ENCODE assay signal across 19 cellular contexts in genomic region chr9:68498816-68499215, GRCh38. TPM values are rescaled to one million over a fixed set of nuclear protein-coding genes. Genes with fewer than 3 reads are reported as not detected.
DNase-seq lines count a peak whose midpoint lies in the region; ATAC-seq and TF ChIP-seq lines count a peak whose summit lies in the region.
"Had no signal": no experiment of that assay in that cellular context is flagged by ENCODE, and none has a peak within 500 bp of the region (broad histone marks: within the 10 kb centered on the region; RNA-seq: fewer than 3 reads in every experiment).

No MANE protein-coding gene starts in this region.

- H3K9me3 ChIP-seq in BLaER1 (no peaks in the 10 kb centered on the region), gastroesophageal sphincter (no peaks in the 10 kb centered on the region), stomach (no peaks in the 10 kb centered on the region), body of pancreas (no peaks in the 10 kb centered on the region)
- H3K9me3 ChIP-seq: HAP-1 had no signal

- POLR2A ChIA-PET in activated CD8-positive, alpha-beta T cell treated with anti-CD3 and anti-CD28 coated beads for 36 hours (lab: Charles Lee): no interaction called here

- ATAC-seq in gastroesophageal sphincter: no peak
- ATAC-seq in body of pancreas: no peak
- ATAC-seq in foreskin keratinocyte: no peak
- ATAC-seq in activated CD8-positive, alpha-beta T cell treated with anti-CD3 and anti-CD28 coated beads for 36 hours: no peak
- ATAC-seq: HepG2, Right ventricle myocardium inferior had no signal

- TF ChIP-seq POLR2A in gastroesophageal sphincter (IDR thresholded peaks at IDR 0.05): no peak
- no peak for TF ChIP-seq POLR2A in stomach (IDR thresholded peaks at IDR 0.05)
- no peak for TF ChIP-seq POLR2A in body of pancreas (IDR thresholded peaks at IDR 0.05)

- H3K36me3 ChIP-seq in BLaER1: no peaks in the 10 kb centered on the region
- peaks cover 0 to 63% of the 10 kb centered on the region in 2 donors for H3K36me3 ChIP-seq in gastroesophageal sphincter
- H3K36me3 ChIP-seq in stomach: peaks cover 0 to 10% (median 4%) of the 10 kb centered on the region in 4 donors
- no peaks in the 10 kb centered on the region for H3K36me3 ChIP-seq in body of pancreas (replicated peaks in 1 of 2; ENCODE audit: insufficient read depth in 1 of 2, low read depth in 2 of 2)
- H3K36me3 ChIP-seq: HAP-1 had no signal

- no peak overlapping the region for H3K4me3 ChIP-seq in BLaER1
- no peak overlapping the region for H3K4me3 ChIP-seq in gastroesophageal sphincter
- H3K4me3 ChIP-seq in stomach: no peak overlapping the region
- H3K4me3 ChIP-seq in body of pancreas: no peak overlapping the region
- H3K4me3 ChIP-seq: HAP-1 had no signal

- TF ChIP-seq CTCF in gastroesophageal sphincter (IDR thresholded peaks at IDR 0.05) (no peak), stomach (IDR thresholded peaks at IDR 0.05) (no peak), body of pancreas (IDR thresholded peaks at IDR 0.05) (no peak), foreskin keratinocyte (conservative IDR thresholded peaks at IDR 0.05) (no peak)
- no peak for TF ChIP-seq CTCF in activated CD8-positive, alpha-beta T cell treated with anti-CD3 and anti-CD28 coated beads for 36 hours (IDR thresholded peaks at IDR 0.05)

- TF ChIP-seq EP300 in gastroesophageal sphincter (IDR thresholded peaks at IDR 0.05): no peak
- TF ChIP-seq EP300 in stomach (IDR thresholded peaks at IDR 0.05): no peak

- H3K4me2 ChIP-seq in BLaER1: peak overlapping the region; percentile 26; the same call in 1 of the 2 replicates

- WGBS in gastroesophageal sphincter (ENCODE audit: low coverage in 1 of 2), 2 donors: 76 to 86% methylated on average over 1 to 2 of the region's 2 CpGs
- 85 to 90% (median 86%) methylated on average over 2 of the region's 2 CpGs for WGBS in stomach, 5 donors
- WGBS in body of pancreas, 2 donors: 77% methylated on average over 2 of the region's 2 CpGs

- H3K9me3 Mint-ChIP-seq in activated CD8-positive, alpha-beta T cell treated with anti-CD3 and anti-CD28 coated beads for 36 hours: no peaks in the 10 kb centered on the region
- H3K9me3 Mint-ChIP-seq: CD4-positive, alpha-beta T cell had no signal

- no peak overlapping the region for H3K9ac ChIP-seq in BLaER1

- no peak overlapping the region for H3K4me3 Mint-ChIP-seq in activated CD8-positive, alpha-beta T cell treated with anti-CD3 and anti-CD28 coated beads for 36 hours
- H3K4me3 Mint-ChIP-seq: CD4-positive, alpha-beta T cell had no signal

- DNase-seq in MV-4-11 (lab: John Stamatoyannopoulos, UW): peak; percentile 45
- no peak for DNase-seq in stomach
- no peak for DNase-seq in body of pancreas
- DNase-seq in stimulated activated CD4-positive, alpha-beta T cell treated with anti-CD3 and anti-CD28 coated beads, Interleukin-2, amount 100 ng/mL, for 48 hours: no peak
- no peak for DNase-seq in foreskin keratinocyte
- no peak for DNase-seq in activated CD8-positive, alpha-beta T cell treated with anti-CD3 and anti-CD28 coated beads for 36 hours
- DNase-seq: Calu3; CD4-positive, alpha-beta T cell; Kasumi-1; NCI-H1436 treated with DMSO at 0.1 percent for 48 hours; NCI-H2081 treated with DMSO at 0.1 percent for 48 hours; NCI-H526 treated with DMSO at 0.1 percent for 48 hours had no signal

- H3K4me1 Mint-ChIP-seq in activated CD8-positive, alpha-beta T cell treated with anti-CD3 and anti-CD28 coated beads for 36 hours (ENCODE audit: low read depth): no peaks in the 10 kb centered on the region

- H3K27ac ChIP-seq in BLaER1: no peak overlapping the region
- peak overlapping the region; percentile 35 to 87 (median 82) for H3K27ac ChIP-seq in gastroesophageal sphincter
- H3K27ac ChIP-seq in stomach: peak overlapping the region in 3 of 5 donors; percentile 76 to 80 (median 76)
- H3K27ac ChIP-seq in body of pancreas: no peak overlapping the region
- no peak overlapping the region for H3K27ac ChIP-seq in foreskin keratinocyte

- H3K27me3 ChIP-seq in BLaER1 (no peaks in the 10 kb centered on the region), gastroesophageal sphincter (no peaks in the 10 kb centered on the region), stomach (no peaks in the 10 kb centered on the region), body of pancreas (no peaks in the 10 kb centered on the region), foreskin keratinocyte (no peaks in the 10 kb centered on the region)

- no peaks in the 10 kb centered on the region for H4K20me1 ChIP-seq in BLaER1

- no peaks in the 10 kb centered on the region for H3K36me3 Mint-ChIP-seq in activated CD8-positive, alpha-beta T cell treated with anti-CD3 and anti-CD28 coated beads for 36 hours (ENCODE audit: low read depth)

- peaks cover 12% of the 10 kb centered on the region for H3K27me3 Mint-ChIP-seq in activated CD8-positive, alpha-beta T cell treated with anti-CD3 and anti-CD28 coated beads for 36 hours

- H3K4me1 ChIP-seq in BLaER1 (peaks cover 8% of the 10 kb centered on the region), gastroesophageal sphincter (peaks cover 10 to 90% (median 34%) of the 10 kb centered on the region in 3 donors), stomach (peaks cover 5 to 40% (median 19%) of the 10 kb centered on the region in 4 donors), body of pancreas (no peaks in the 10 kb centered on the region), foreskin keratinocyte (no peaks in the 10 kb centered on the region)

- intact Hi-C loops in stomach (cut with DNase I; ENCODE audit: low total_unique reads): loop anchor here (10.0 kb wide), 1 partner anchor 54 kb away; no protein-coding TSS in a partner anchor
- intact Hi-C loops in body of pancreas (cut with DNase I): no loop called here
- intact Hi-C loops in activated CD8-positive, alpha-beta T cell treated with anti-CD3 and anti-CD28 coated beads for 36 hours (cut with micrococcal nuclease): no loop called here

- CTCF ChIA-PET in activated CD8-positive, alpha-beta T cell treated with anti-CD3 and anti-CD28 coated beads for 36 hours (lab: Charles Lee): no interaction called here

- no peak overlapping the region for H3K27ac Mint-ChIP-seq in activated CD8-positive, alpha-beta T cell treated with anti-CD3 and anti-CD28 coated beads for 36 hours
- H3K27ac Mint-ChIP-seq: CD4-positive, alpha-beta T cell had no signal

RNA-seq across cellular contexts. Expression of gene TMEM252, which starts 41.9 kb away (rescaled TPM):
- under 1 TPM in 1 of 4 donors, not detected in 3; 0.67 TPM for total RNA-seq in gastroesophageal sphincter
- total RNA-seq in stomach: not detected
- not detected for polyA plus RNA-seq in stomach
- not detected for total RNA-seq in body of pancreas
- not detected in 2 replicates for total RNA-seq in foreskin keratinocyte
- polyA plus RNA-seq in foreskin keratinocyte: not detected in 2 replicates
- total RNA-seq in activated CD8-positive, alpha-beta T cell treated with anti-CD3 and anti-CD28 coated beads for 36 hours: not detected
- total RNA-seq: A673; Calu3; CD4-positive, alpha-beta T cell; G401; HepG2; Right ventricle myocardium inferior had no signal
- polyA plus RNA-seq: HepG2 had no signal

Comparison
In these comparisons a context has a peak if more than half of its experiments do, and no peak if none do; other contexts are left out.
1. H3K27ac ChIP-seq: peak in gastroesophageal sphincter (4 of 4) and stomach (3 of 5); none in BLaER1 (single experiment), body of pancreas (0 of 4) and foreskin keratinocyte (single experiment).